In genomic region chr10:56662765-56663447, GRCh38 we compare ENCODE assay signal across 15 cellular contexts.
DNase-seq lines count a peak whose midpoint lies in the region; ATAC-seq, FAIRE-seq and TF ChIP-seq lines count a peak whose summit lies in the region.
"Had no signal": no experiment of that assay in that cellular context is flagged by ENCODE, and none has a peak within 500 bp of the region (broad histone marks: within the 10 kb centered on the region; RNA-seq: fewer than 3 reads in every experiment).

No MANE protein-coding gene starts in this region.

- no peaks in the 10 kb centered on the region for H3K36me3 ChIP-seq in right atrium auricular region
- no peaks in the 10 kb centered on the region for H3K36me3 ChIP-seq in spleen

- TF ChIP-seq POLR2A in GM12892 (IDR thresholded peaks at IDR 0.05; ENCODE audit: low read depth, low read length) (no peak), spleen (IDR thresholded peaks at IDR 0.05) (no peak)

- no peak overlapping the region for H3K4me3 Mint-ChIP-seq in naive thymus-derived CD8-positive, alpha-beta T cell
- H3K4me3 Mint-ChIP-seq: central memory CD8-positive, alpha-beta T cell had no signal

- H3K9me3 ChIP-seq in right atrium auricular region (no peaks in the 10 kb centered on the region), spleen (peaks cover 0 to 9% (median 0%) of the 10 kb centered on the region in 8 donors)

- DNase-seq in naive thymus-derived CD8-positive, alpha-beta T cell = no peak
- DNase-seq in right atrium auricular region (ENCODE audit: low spot score) (no peak), GM12892 (ENCODE audit: insufficient read length) (no peak), spleen (no peak)
- DNase-seq: activated naive CD4-positive, alpha-beta T cell; DMS153; hypothalamus had no signal

- FAIRE-seq in GM12892 (lab: Jason Lieb, UNC) = no peak
- FAIRE-seq: urothelium cell line had no signal

- H3K4me1 Mint-ChIP-seq in naive thymus-derived CD8-positive, alpha-beta T cell = no peaks in the 10 kb centered on the region
- H3K4me1 Mint-ChIP-seq: central memory CD8-positive, alpha-beta T cell had no signal

- H3K4me1 ChIP-seq in right atrium auricular region = no peaks in the 10 kb centered on the region
- no peaks in the 10 kb centered on the region for H3K4me1 ChIP-seq in spleen

- no peak overlapping the region for H3K27ac ChIP-seq in right atrium auricular region
- no peak overlapping the region for H3K27ac ChIP-seq in spleen
- H3K27ac ChIP-seq: epithelial cell of prostate had no signal

- peaks cover 0 to 18% (median 5%) of the 10 kb centered on the region in 9 donors for H3K9me3 Mint-ChIP-seq in naive thymus-derived CD8-positive, alpha-beta T cell

- ATAC-seq in GM18519 (IDR thresholded peaks at IDR 0.05; ENCODE audit: low FRiP score, unreplicated experiment) (peak; percentile 91), GM21381 (IDR thresholded peaks at IDR 0.05; ENCODE audit: unreplicated experiment) (peak; percentile 94), HG02885 (IDR thresholded peaks at IDR 0.05; ENCODE audit: poor library complexity, unreplicated experiment) (peak; percentile 83), HG03469 (IDR thresholded peaks at IDR 0.05; ENCODE audit: unreplicated experiment) (peak; percentile 89)
- ATAC-seq in naive thymus-derived CD8-positive, alpha-beta T cell = no peak

- H3K27ac Mint-ChIP-seq in naive thymus-derived CD8-positive, alpha-beta T cell = no peak overlapping the region

- no peaks in the 10 kb centered on the region for H3K36me3 Mint-ChIP-seq in naive thymus-derived CD8-positive, alpha-beta T cell

- POLR2A ChIA-PET in naive thymus-derived CD8-positive, alpha-beta T cell (lab: Charles Lee) = no interaction called here

- H3K27me3 ChIP-seq in right atrium auricular region = no peaks in the 10 kb centered on the region
- no peaks in the 10 kb centered on the region for H3K27me3 ChIP-seq in spleen (replicated peaks in 1 of 7)

- intact Hi-C loops in spleen (cut with DNase I; ENCODE audit: low total_unique reads) = no loop called here

- H3K27me3 Mint-ChIP-seq in naive thymus-derived CD8-positive, alpha-beta T cell = no peaks in the 10 kb centered on the region
- H3K27me3 Mint-ChIP-seq: central memory CD8-positive, alpha-beta T cell had no signal

- H3K4me3 ChIP-seq in right atrium auricular region = no peak overlapping the region
- no peak overlapping the region for H3K4me3 ChIP-seq in spleen
- H3K4me3 ChIP-seq: lung had no signal

- TF ChIP-seq CTCF in right atrium auricular region (IDR thresholded peaks at IDR 0.05) (no peak), spleen (IDR thresholded peaks at IDR 0.05 in 8 of 11, conservative IDR thresholded peaks at IDR 0.05 in 3 of 11) (no peak)

Comparison
In these comparisons a context has a peak if more than half of its experiments do, and no peak if none do; other contexts are left out.
1. ATAC-seq: peak in GM18519 (single experiment), GM21381 (single experiment), HG02885 (single experiment) and HG03469 (single experiment); none in naive thymus-derived CD8-positive, alpha-beta T cell (0 of 2).